ENCODE assay signal across 23 cellular contexts in the genomic region with DNA sequence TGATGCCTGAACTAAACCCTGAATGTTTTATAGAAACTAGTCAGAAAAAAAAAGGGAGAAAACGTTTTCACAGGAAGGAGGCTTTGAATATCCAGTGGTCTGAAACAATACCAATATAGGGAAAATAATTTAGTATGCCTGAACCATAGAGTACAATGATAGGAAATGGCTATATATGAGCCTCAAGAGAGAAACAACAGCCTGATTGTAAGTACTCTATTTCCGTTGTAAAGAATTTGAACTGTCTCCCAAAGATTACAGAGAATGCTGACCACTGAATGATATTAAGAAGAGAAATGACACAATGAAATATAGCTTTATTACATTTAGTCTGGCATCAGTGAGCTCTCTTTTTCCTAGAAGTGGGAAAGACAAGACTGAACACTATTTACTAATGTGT. TPM values are rescaled to one million over a fixed set of nuclear protein-coding genes. Genes with fewer than 3 reads are reported as not detected.
A peak's percentile ranks its signal among the peaks of the same experiment; 100 is the strongest.
DNase-seq lines count a peak whose midpoint lies in the region; ATAC-seq, FAIRE-seq and TF ChIP-seq lines count a peak whose summit lies in the region.
"Had no signal": no experiment of that assay in that cellular context is flagged by ENCODE, and none has a peak within 500 bp of the region (broad histone marks: within the 10 kb centered on the region; RNA-seq: fewer than 3 reads in every experiment).

No MANE protein-coding gene starts in this region.

- no peaks in the 10 kb centered on the region for H3K9me3 ChIP-seq in left ventricle myocardium inferior (replicated peaks)
- H3K9me3 ChIP-seq: BLaER1, HAP-1 had no signal

- H3K4me3 ChIP-seq in left ventricle myocardium inferior = no peak overlapping the region
- H3K4me3 ChIP-seq: BLaER1, GM12878, GM23338, HAP-1 had no signal

- ATAC-seq in Right ventricle myocardium inferior (no peak), HG02884 (IDR thresholded peaks at IDR 0.05; ENCODE audit: unreplicated experiment) (no peak)
- ATAC-seq: CD8-positive, alpha-beta T cell; GM12878; GM23338 had no signal

- intact Hi-C loops in left ventricle myocardium inferior (cut with micrococcal nuclease) = no loop called here
- intact Hi-C loops in Right ventricle myocardium inferior (cut with DNase I) = no loop called here

- FAIRE-seq in frontal cortex (lab: Jason Lieb, UNC) (no peak), H54 (lab: Jason Lieb, UNC) (no peak)
- FAIRE-seq: A204.1, D721Med, GM12878 had no signal

- peaks cover 3% of the 10 kb centered on the region for H3K27me3 Mint-ChIP-seq in type B pancreatic cell

- H3K27ac ChIP-seq in left ventricle myocardium inferior (replicated peaks) = peak overlapping the region; percentile 16
- H3K27ac ChIP-seq: 22Rv1, BLaER1, C4-2B had no signal

- H3K36me3 Mint-ChIP-seq in type B pancreatic cell = peaks cover 2% of the 10 kb centered on the region
- H3K36me3 Mint-ChIP-seq: CD4-positive, CD25-positive, alpha-beta regulatory T cell had no signal

- H3K27me3 ChIP-seq in left ventricle myocardium inferior (ENCODE audit: low read depth) = no peaks in the 10 kb centered on the region
- H3K27me3 ChIP-seq: BLaER1 had no signal

- H3K4me1 Mint-ChIP-seq in type B pancreatic cell (ENCODE audit: unreplicated experiment) = peaks cover 2% of the 10 kb centered on the region

- TF ChIP-seq CTCF in left ventricle myocardium inferior (IDR thresholded peaks at IDR 0.05; ENCODE audit: borderline replicate concordance) (no peak), type B pancreatic cell (conservative IDR thresholded peaks at IDR 0.05) (no peak)

- no peaks in the 10 kb centered on the region for H3K36me3 ChIP-seq in left ventricle myocardium inferior
- H3K36me3 ChIP-seq: BLaER1, HAP-1 had no signal

- no peak for TF ChIP-seq POLR2A in H54 (IDR thresholded peaks at IDR 0.05; ENCODE audit: low read depth, low read length)

- peaks cover 5% of the 10 kb centered on the region for H3K4me1 ChIP-seq in left ventricle myocardium inferior
- H3K4me1 ChIP-seq: BLaER1 had no signal

- peak overlapping the region; percentile 26 for H3K27ac Mint-ChIP-seq in type B pancreatic cell
- H3K27ac Mint-ChIP-seq: B cell; CD4-positive, CD25-positive, alpha-beta regulatory T cell; CD8-positive, alpha-beta T cell; GM23338 had no signal

- DNase-seq in left ventricle myocardium inferior (no peak), Right ventricle myocardium inferior (ENCODE audit: missing footprints) (no peak), dermis microvascular lymphatic vessel endothelial cell (ENCODE audit: low read depth in 2 of 2) (peak; percentile 35 to 81), epidermal melanocyte (ENCODE audit: insufficient read length, low spot score) (peak; percentile 28), type B pancreatic cell (ENCODE audit: extremely low spot score, unreplicated experiment) (no peak), frontal cortex (ENCODE audit: low spot score in 2 of 2) (no peak), H54 (ENCODE audit: insufficient read length, low spot score) (no peak)
- DNase-seq: CD4-positive, CD25-positive, alpha-beta regulatory T cell; CD8-positive, alpha-beta T cell; DMS 273 treated with DMSO at 0.1 percent for 48 hours; DMS79; EL; GDM1 had no signal

- no peaks in the 10 kb centered on the region for H3K9me3 Mint-ChIP-seq in type B pancreatic cell
- H3K9me3 Mint-ChIP-seq: CD8-positive, alpha-beta T cell; GM23338 had no signal

- H3K4me3 Mint-ChIP-seq in type B pancreatic cell = no peak overlapping the region
- H3K4me3 Mint-ChIP-seq: B cell; CD8-positive, alpha-beta T cell; GM23338 had no signal

RNA-seq across cellular contexts. Expression of a gene that starts 5.5 kb away (rescaled TPM):
- total RNA-seq in left ventricle myocardium inferior = 360 TPM
- 282 TPM for total RNA-seq in Right ventricle myocardium inferior
- 51.3 and 123 TPM in 2 replicates for total RNA-seq in dermis microvascular lymphatic vessel endothelial cell
- 43.5 and 252 TPM in 2 replicates for total RNA-seq in type B pancreatic cell (ENCODE audit: low replicate concordance)
- total RNA-seq in frontal cortex = 44.8 TPM

RNA-seq across cellular contexts. Expression of a gene that starts 28.3 kb away (rescaled TPM):
- total RNA-seq in left ventricle myocardium inferior (not detected), Right ventricle myocardium inferior (not detected), dermis microvascular lymphatic vessel endothelial cell (not detected in 2 replicates), type B pancreatic cell (ENCODE audit: low replicate concordance) (0.68 and 3.4 TPM in 2 replicates), frontal cortex (not detected)
- total RNA-seq: B cell; CD4-positive, CD25-positive, alpha-beta regulatory T cell; CD8-positive, alpha-beta T cell; GM12878; GM23338 had no signal

RNA-seq across cellular contexts. Expression of a gene that starts 35.2 kb away (rescaled TPM):
- 0.55 TPM for total RNA-seq in left ventricle myocardium inferior
- 0.24 TPM for total RNA-seq in Right ventricle myocardium inferior
- not detected in 2 replicates for total RNA-seq in dermis microvascular lymphatic vessel endothelial cell
- total RNA-seq in type B pancreatic cell (ENCODE audit: low replicate concordance) = 0.19 and 2.8 TPM in 2 replicates
- 4.1 TPM for total RNA-seq in frontal cortex
- total RNA-seq: B cell; CD4-positive, CD25-positive, alpha-beta regulatory T cell; CD8-positive, alpha-beta T cell; GM23338 had no signal

Comparison
In these comparisons a context has a peak if more than half of its experiments do, and no peak if none do; other contexts are left out.
1. DNase-seq: peak in dermis microvascular lymphatic vessel endothelial cell (2 of 2) and epidermal melanocyte (single experiment); none in left ventricle myocardium inferior (single experiment), Right ventricle myocardium inferior (single experiment), type B pancreatic cell (single experiment), frontal cortex (0 of 2) and H54 (single experiment).